8 cellular contexts compared by ENCODE assay signal in the genomic region with DNA sequence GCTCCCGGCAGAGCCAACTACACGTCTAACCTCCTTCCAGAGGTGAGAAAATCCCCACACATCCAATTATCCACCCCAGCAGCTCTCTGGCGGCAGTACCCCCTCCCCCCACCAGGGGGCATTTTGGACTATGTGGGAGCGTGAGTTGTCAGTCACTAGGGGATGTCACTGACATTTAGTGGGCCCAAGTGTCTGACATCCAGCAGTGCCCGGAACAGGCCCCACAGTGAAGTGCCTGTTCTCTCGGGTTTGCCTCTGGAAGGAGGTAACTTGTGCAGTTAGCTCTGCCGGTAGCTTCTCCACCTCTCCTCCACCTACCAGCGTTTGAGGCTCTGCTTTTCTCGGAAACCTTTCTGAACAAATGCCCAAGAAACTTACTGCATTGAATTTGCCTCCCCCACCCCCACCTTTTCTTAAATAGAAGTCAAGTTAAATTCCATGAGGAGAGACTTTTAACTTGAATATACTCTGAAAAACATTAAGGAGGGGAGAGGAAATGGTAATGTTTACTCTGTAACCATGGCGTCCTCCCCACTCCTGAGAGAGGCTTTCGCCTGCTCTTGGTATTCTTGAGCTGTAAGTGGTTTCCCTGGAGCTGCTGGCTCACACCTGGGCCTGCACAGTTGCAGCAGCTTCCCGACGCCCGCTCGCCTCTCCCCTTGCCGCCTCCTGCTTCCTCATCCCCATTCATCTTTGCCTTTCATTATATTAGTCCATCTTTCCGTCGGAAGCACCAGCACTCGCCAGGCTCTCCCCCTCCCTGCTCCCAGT.
DNase-seq lines count a peak whose midpoint lies in the region; ATAC-seq and TF ChIP-seq lines count a peak whose summit lies in the region.

No MANE protein-coding gene starts in this region.

- peaks cover 4% of the 10 kb centered on the region for H3K4me1 Mint-ChIP-seq in activated naive CD4-positive, alpha-beta T cell treated with anti-CD3 and anti-CD28 coated beads for 36 hours (ENCODE audit: low read depth)

- intact Hi-C loops in activated naive CD4-positive, alpha-beta T cell treated with anti-CD3 and anti-CD28 coated beads for 36 hours (cut with micrococcal nuclease): loop anchor here (2.0 kb wide), 1 partner anchor 217 kb away; no protein-coding TSS in a partner anchor

- no peak overlapping the region for H3K27ac Mint-ChIP-seq in activated naive CD4-positive, alpha-beta T cell treated with anti-CD3 and anti-CD28 coated beads for 36 hours

- H3K9me3 ChIP-seq in SJSA1 (replicated peaks) (no peaks in the 10 kb centered on the region), cardiac muscle cell (ENCODE audit: low read depth) (no peaks in the 10 kb centered on the region)

- peaks cover 7% of the 10 kb centered on the region for H3K9me3 Mint-ChIP-seq in activated naive CD4-positive, alpha-beta T cell treated with anti-CD3 and anti-CD28 coated beads for 36 hours

- H3K27ac ChIP-seq in SJSA1: no peak overlapping the region
- H3K27ac ChIP-seq in cardiac muscle cell: no peak overlapping the region

- ATAC-seq in HG03039 (IDR thresholded peaks at IDR 0.05; ENCODE audit: unreplicated experiment): no peak

- no peaks in the 10 kb centered on the region for H3K36me3 ChIP-seq in SJSA1
- H3K36me3 ChIP-seq in cardiac muscle cell: no peaks in the 10 kb centered on the region

- no peak overlapping the region for H3K4me3 Mint-ChIP-seq in activated naive CD4-positive, alpha-beta T cell treated with anti-CD3 and anti-CD28 coated beads for 36 hours

- H3K36me3 Mint-ChIP-seq in activated naive CD4-positive, alpha-beta T cell treated with anti-CD3 and anti-CD28 coated beads for 36 hours (ENCODE audit: low read depth): peaks cover 3% of the 10 kb centered on the region

- peaks cover 36% of the 10 kb centered on the region for H3K27me3 Mint-ChIP-seq in activated naive CD4-positive, alpha-beta T cell treated with anti-CD3 and anti-CD28 coated beads for 36 hours (ENCODE audit: low read depth)

- DNase-seq in DMS153 treated with DMSO at 0.1 percent for 48 hours (lab: John Stamatoyannopoulos, UW; ENCODE audit: unreplicated experiment): peak; percentile 62
- no peak for DNase-seq in LNCaP clone FGC (ENCODE audit: low read depth)
- peak; percentile 75 to 78 for DNase-seq in SJSA1 (ENCODE audit: low read depth in 1 of 2, low spot score in 2 of 2)
- DNase-seq in activated naive CD4-positive, alpha-beta T cell treated with anti-CD3 and anti-CD28 coated beads for 36 hours: peak; percentile 80
- peak; percentile 60 to 64 for DNase-seq in cardiac muscle cell (ENCODE audit: low read depth in 1 of 2, low spot score in 1 of 2)
- DNase-seq in renal cortical epithelial cell (ENCODE audit: low read depth): peak; percentile 67
- no peak for DNase-seq in amniotic stem cell (lab: John Stamatoyannopoulos, UW)

- H3K4me3 ChIP-seq in LNCaP clone FGC (ENCODE audit: low read depth, low read length): no peak overlapping the region
- H3K4me3 ChIP-seq in SJSA1: no peak overlapping the region
- no peak overlapping the region for H3K4me3 ChIP-seq in cardiac muscle cell

- peaks cover 9% of the 10 kb centered on the region for H3K4me1 ChIP-seq in SJSA1 (replicated peaks)
- peaks cover 6% of the 10 kb centered on the region for H3K4me1 ChIP-seq in cardiac muscle cell (ENCODE audit: low read depth)

- TF ChIP-seq CTCF in LNCaP clone FGC (IDR thresholded peaks at IDR 0.05; ENCODE audit: control insufficient read depth, extremely low read depth, insufficient read depth) (peak; percentile 82), cardiac muscle cell (IDR thresholded peaks at IDR 0.05; ENCODE audit: low read depth, low read length) (peak; percentile 96)

- CTCF ChIA-PET in activated naive CD4-positive, alpha-beta T cell treated with anti-CD3 and anti-CD28 coated beads for 36 hours (lab: Charles Lee): interaction anchor here (0.6 to 2.8 kb wide), 21 partner anchors 8 to 287 kb away, joined by 3 to 22 read pairs (median 5); no protein-coding TSS in a partner anchor

- H3K27me3 ChIP-seq in SJSA1 (replicated peaks): peaks cover 11% of the 10 kb centered on the region
- H3K27me3 ChIP-seq in cardiac muscle cell: peaks cover 51% of the 10 kb centered on the region

Comparison
In these comparisons a context has a peak if more than half of its experiments do, and no peak if none do; other contexts are left out.
1. DNase-seq: peak in DMS153 treated with DMSO at 0.1 percent for 48 hours (single experiment), SJSA1 (2 of 2), activated naive CD4-positive, alpha-beta T cell treated with anti-CD3 and anti-CD28 coated beads for 36 hours (single experiment), cardiac muscle cell (2 of 2) and renal cortical epithelial cell (single experiment); none in LNCaP clone FGC (single experiment) and amniotic stem cell (single experiment).